In the genomic region with DNA sequence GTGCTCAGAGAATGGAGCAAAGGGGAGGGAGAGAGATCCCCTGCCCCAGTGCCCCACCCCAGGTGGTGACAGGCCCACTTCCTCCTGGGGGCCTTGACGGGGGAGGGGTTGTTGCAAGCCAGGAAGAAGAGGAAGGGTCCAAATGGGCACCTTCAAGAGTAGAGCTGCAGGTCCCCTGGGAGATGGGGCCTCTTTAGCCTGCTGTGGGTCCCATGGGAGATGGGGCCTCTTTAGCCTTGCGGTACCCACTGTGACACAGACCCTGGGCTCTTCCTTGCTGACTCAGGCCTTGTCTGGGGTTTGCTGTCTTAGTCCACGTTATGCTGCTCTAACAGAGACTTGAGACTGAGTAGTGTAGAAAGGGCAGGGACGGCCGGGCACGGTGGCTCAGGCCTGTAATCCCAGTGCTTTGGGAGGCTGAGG, we compare ENCODE assay signal across 16 cellular contexts. TPM values are rescaled to one million over a fixed set of nuclear protein-coding genes. Genes with fewer than 3 reads are reported as not detected.
DNase-seq lines count a peak whose midpoint lies in the region; ATAC-seq and TF ChIP-seq lines count a peak whose summit lies in the region.
"Had no signal": no experiment of that assay in that cellular context is flagged by ENCODE, and none has a peak within 500 bp of the region (broad histone marks: within the 10 kb centered on the region; RNA-seq: fewer than 3 reads in every experiment).

No MANE protein-coding gene starts in this region.

- H3F3A ChIP-seq in SU-DHL-6 (ENCODE audit: insufficient read depth), result 0 out of 2 replicates have a peak, but pooled peaks cover 9% of the 10 kb centered on the region

- CTCF ChIA-PET in AG04450 (lab: Charles Lee), result no interaction called here

- H3K27me3 ChIP-seq in AG04450 (ENCODE audit: control insufficient read depth, insufficient read depth, low read length) (no peaks in the 10 kb centered on the region), SU-DHL-6 (ENCODE audit: low read length) (no peaks in the 10 kb centered on the region), lung (ENCODE audit: control insufficient read depth, insufficient read depth) (no peaks in the 10 kb centered on the region)
- H3K27me3 ChIP-seq: MG63 had no signal

- DNase-seq in AG04450 (ENCODE audit: low read depth, low spot score), result no peak
- DNase-seq in lung (ENCODE audit: low spot score), result no peak
- DNase-seq in putamen (ENCODE audit: low spot score), result no peak
- no peak for DNase-seq in NCI-H1930 (lab: John Stamatoyannopoulos, UW)
- DNase-seq in pons (ENCODE audit: low spot score), result no peak
- no peak for DNase-seq in NCI-H82 treated with DMSO at 0.1 percent for 48 hours (lab: John Stamatoyannopoulos, UW; ENCODE audit: unreplicated experiment)
- DNase-seq: activated CD8-positive, alpha-beta T cell treated with anti-CD3 and anti-CD28 coated beads for 36 hours; activated naive CD4-positive, alpha-beta T cell; CD4-positive, CD25-positive, alpha-beta regulatory T cell; erythroblast; MG63; occipital lobe; stimulated activated CD4-positive, alpha-beta T cell treated with anti-CD3 and anti-CD28 coated beads, Interleukin-1b, Interleukin-23, amount 100 ng/mL, for 48 hours had no signal

- H3K79me2 ChIP-seq in SU-DHL-6 (ENCODE audit: insufficient read depth, low read length), result no peaks in the 10 kb centered on the region

- H3K36me3 ChIP-seq in SU-DHL-6 (ENCODE audit: low read length) (no peaks in the 10 kb centered on the region), lung (ENCODE audit: control insufficient read depth in 2 of 2, insufficient read depth in 2 of 2, low read length in 2 of 2) (peaks cover 17 to 52% of the 10 kb centered on the region in 2 donors)

- no peaks in the 10 kb centered on the region for H3K9me2 ChIP-seq in SU-DHL-6 (replicated peaks; ENCODE audit: insufficient read depth, low read length)

- no peaks in the 10 kb centered on the region for H4K20me1 ChIP-seq in SU-DHL-6 (ENCODE audit: low read depth, low read length)

- ATAC-seq in GM19438 (IDR thresholded peaks at IDR 0.05; ENCODE audit: low read depth, unreplicated experiment) (peak; percentile 53), lung (ENCODE audit: insufficient read depth, low FRiP score) (no peak)
- ATAC-seq: activated CD8-positive, alpha-beta T cell treated with anti-CD3 and anti-CD28 coated beads for 36 hours had no signal

- H3K9me3 ChIP-seq in AG04450 (ENCODE audit: control insufficient read depth, insufficient read depth, low read length) (no peaks in the 10 kb centered on the region; the same call in 1 of the 2 replicates), SU-DHL-6 (ENCODE audit: insufficient read depth, low read length) (no peaks in the 10 kb centered on the region), lung (ENCODE audit: control insufficient read depth in 2 of 2, insufficient read depth in 1 of 2, low read length in 1 of 2) (no peaks in the 10 kb centered on the region)
- H3K9me3 ChIP-seq: MG63 had no signal

- peak overlapping the region; percentile 41 for H3K4me2 ChIP-seq in SU-DHL-6 (ENCODE audit: low read depth, low read length, poor library complexity, severe bottlenecking)

- no peak for TF ChIP-seq CTCF in AG04450 (IDR thresholded peaks at IDR 0.05; ENCODE audit: low read depth, low read length)
- TF ChIP-seq CTCF in SU-DHL-6 (IDR thresholded peaks at IDR 0.05; ENCODE audit: insufficient read depth, low read length, poor library complexity, severe bottlenecking), result no peak
- no peak for TF ChIP-seq CTCF in lung (IDR thresholded peaks at IDR 0.05; ENCODE audit: control extremely low read depth, extremely low read depth)

- no peak overlapping the region for H3K4me3 ChIP-seq in AG04450 (ENCODE audit: low read depth, low read length)
- H3K4me3 ChIP-seq in SU-DHL-6 (ENCODE audit: insufficient read depth, low read length, poor library complexity, severe bottlenecking), result no peak overlapping the region
- no peak overlapping the region for H3K4me3 ChIP-seq in lung
- H3K4me3 ChIP-seq: MG63 had no signal

- WGBS in lung, 2 donors, result 58 to 83% methylated on average over 6 of the region's 6 CpGs

- H3K9ac ChIP-seq in SU-DHL-6 (ENCODE audit: low read length), result no peak overlapping the region

- H2AFZ ChIP-seq in SU-DHL-6 (ENCODE audit: low read depth, low read length, severe bottlenecking), result no peak overlapping the region

- H3K27ac ChIP-seq in AG04450 (ENCODE audit: low read depth, low read length), result peak overlapping the region; percentile 57
- H3K27ac ChIP-seq in SU-DHL-6 (ENCODE audit: low read depth, low read length), result peak overlapping the region; percentile 78
- H3K27ac ChIP-seq in lung (ENCODE audit: low read depth in 1 of 2, low read length in 1 of 2), result peak overlapping the region; percentile 59 to 64

- POLR2A ChIA-PET in AG04450 (lab: Yijun Ruan, JAX), result interaction anchor here (0.7 to 2.6 kb wide), 2 partner anchors 10 to 27 kb away, joined by 4 to 9 read pairs; a partner anchor contains a TSS

- peaks cover 4 to 14% of the 10 kb centered on the region in 2 donors for H3K4me1 ChIP-seq in lung (ENCODE audit: control insufficient read depth in 2 of 2, insufficient read depth in 2 of 2, low read length in 2 of 2)

RNA-seq across cellular contexts. Expression of a gene that starts 9.6 kb away (rescaled TPM):
- 14.1 and 18.7 TPM in 2 replicates for polyA plus RNA-seq in AG04450 (2011; rRNA removed)
- 10.9 and 14.8 TPM in 2 replicates for polyA minus RNA-seq in AG04450 (2011; rRNA and poly(A)+ RNA removed)
- 10 to 100 TPM; 12.1 to 42.5 TPM for total RNA-seq in lung
- polyA plus RNA-seq in lung, result 10 to 100 TPM in 1 of 2 donors, 1 to 10 TPM in 1; 9.6 to 29.2 TPM

RNA-seq across cellular contexts. Expression of a gene that starts 12.8 kb away (rescaled TPM):
- polyA plus RNA-seq in AG04450 (2011; rRNA removed), result 27.1 and 38.7 TPM in 2 replicates
- 21.9 and 23.5 TPM in 2 replicates for polyA minus RNA-seq in AG04450 (2011; rRNA and poly(A)+ RNA removed)
- total RNA-seq in lung, result 10 to 100 TPM; 30.4 to 56.2 TPM
- polyA plus RNA-seq in lung, result 10 to 100 TPM; 37.3 to 51.1 TPM

RNA-seq across cellular contexts. Expression of a gene that starts 16.9 kb away (rescaled TPM):
- polyA plus RNA-seq in AG04450 (2011; rRNA removed) (not detected in 2 replicates), lung (under 1 TPM in 1 of 2 donors, not detected in 1; 0.18 TPM)
- polyA minus RNA-seq in AG04450 (2011; rRNA and poly(A)+ RNA removed), result not detected in 2 replicates
- not detected for total RNA-seq in lung
- total RNA-seq: activated CD8-positive, alpha-beta T cell treated with anti-CD3 and anti-CD28 coated beads for 36 hours; cardiac septum; CD4-positive, CD25-positive, alpha-beta regulatory T cell; occipital lobe had no signal
- polyA plus RNA-seq: CD4-positive, CD25-positive, alpha-beta regulatory T cell had no signal

RNA-seq across cellular contexts. Expression of a gene that starts 26.9 kb away (rescaled TPM):
- polyA plus RNA-seq in AG04450 (2011; rRNA removed) (223 and 262 TPM in 2 replicates), lung (100 to 1,000 TPM; 326 to 338 TPM)
- 180 and 232 TPM in 2 replicates for polyA minus RNA-seq in AG04450 (2011; rRNA and poly(A)+ RNA removed)
- total RNA-seq in lung, result 100 to 1,000 TPM; 163 to 505 TPM

RNA-seq across cellular contexts. Expression of a gene that starts 34.1 kb away (rescaled TPM):
- polyA plus RNA-seq in AG04450 (2011; rRNA removed) (0.17 and 0.22 TPM in 2 replicates), lung (1 to 10 TPM; 2.1 to 6.4 TPM)
- not detected in 2 replicates for polyA minus RNA-seq in AG04450 (2011; rRNA and poly(A)+ RNA removed)
- total RNA-seq in lung, result 10 to 100 TPM in 1 of 2 donors, 1 to 10 TPM in 1; 5.2 to 10.8 TPM
- polyA plus RNA-seq: CD4-positive, CD25-positive, alpha-beta regulatory T cell had no signal
